In genomic region chr3:44649709-44650108, GRCh38 we compare ENCODE assay signal across 12 cellular contexts. TPM values are rescaled to one million over a fixed set of nuclear protein-coding genes. Genes with fewer than 3 reads are reported as not detected.
A peak's percentile ranks its signal among the peaks of the same experiment; 100 is the strongest.
DNase-seq lines count a peak whose midpoint lies in the region; ATAC-seq and TF ChIP-seq lines count a peak whose summit lies in the region.
"Had no signal": no experiment of that assay in that cellular context is flagged by ENCODE, and none has a peak within 500 bp of the region (broad histone marks: within the 10 kb centered on the region; RNA-seq: fewer than 3 reads in every experiment).

No MANE protein-coding gene starts in this region.

- no peaks in the 10 kb centered on the region for H3K9me2 ChIP-seq in GM23248 (ENCODE audit: insufficient read depth)
- H3K9me2 ChIP-seq in SU-DHL-6 (replicated peaks; ENCODE audit: insufficient read depth, low read length) = no peaks in the 10 kb centered on the region

- H3K79me2 ChIP-seq in GM23248 (ENCODE audit: insufficient read depth) (peaks cover 73% of the 10 kb centered on the region), SU-DHL-6 (ENCODE audit: insufficient read depth, low read length) (peaks cover 13% of the 10 kb centered on the region; the same call in 1 of the 2 replicates), fibroblast of lung (ENCODE audit: control insufficient read depth, insufficient read depth, low read length) (peaks cover 13% of the 10 kb centered on the region)

- intact Hi-C loops in cardiac septum (cut with DNase I) = no loop called here

- H2AFZ ChIP-seq in GM23248 (no peak overlapping the region), SU-DHL-6 (ENCODE audit: low read depth, low read length, severe bottlenecking) (no peak overlapping the region), fibroblast of lung (ENCODE audit: low read length) (no peak overlapping the region), neuron (ENCODE audit: low read depth, low read length) (no peak overlapping the region)

- H3K27me3 ChIP-seq in GM23248 (replicated peaks; ENCODE audit: insufficient read depth) (no peaks in the 10 kb centered on the region), SU-DHL-6 (ENCODE audit: low read length) (no peaks in the 10 kb centered on the region), fibroblast of lung (ENCODE audit: control insufficient read depth, insufficient read depth, low read length) (no peaks in the 10 kb centered on the region), neuron (ENCODE audit: insufficient read depth, low read length) (no peaks in the 10 kb centered on the region)
- H3K27me3 ChIP-seq: right lobe of liver had no signal

- in situ Hi-C loops in GM23248 (cut with MboI) = no loop called here

- H4K20me1 ChIP-seq in GM23248 (ENCODE audit: insufficient read depth) (no peaks in the 10 kb centered on the region), SU-DHL-6 (ENCODE audit: low read depth, low read length) (no peaks in the 10 kb centered on the region), fibroblast of lung (ENCODE audit: control insufficient read depth, extremely low read depth, insufficient read depth, low read length) (no peaks in the 10 kb centered on the region)

- H3K9me3 ChIP-seq in GM23248 (ENCODE audit: low read depth) (no peaks in the 10 kb centered on the region), SU-DHL-6 (ENCODE audit: insufficient read depth, low read length) (no peaks in the 10 kb centered on the region), fibroblast of lung (ENCODE audit: control insufficient read depth, insufficient read depth, low read depth, low read length) (no peaks in the 10 kb centered on the region), neuron (ENCODE audit: low read length) (peaks cover 12% of the 10 kb centered on the region)
- H3K9me3 ChIP-seq: right lobe of liver had no signal

- 91 to 98% methylated on average over 1 of the region's 1 CpG for WGBS in GM23248 (ENCODE audit: low coverage in 1 of 2, low lambda C conversion rate in 2 of 2, missing lambda C conversion rate in 2 of 2), 2 experiments

- H3K9ac ChIP-seq in GM23248 (peak overlapping the region; percentile 97), SU-DHL-6 (ENCODE audit: low read length) (no peak overlapping the region), fibroblast of lung (ENCODE audit: insufficient read depth, low read length) (no peak overlapping the region)

- H3F3A ChIP-seq in GM23248 (ENCODE audit: insufficient read depth) (peaks cover 26% of the 10 kb centered on the region; the same call in 1 of the 2 replicates), SU-DHL-6 (ENCODE audit: insufficient read depth) (peaks cover 12% of the 10 kb centered on the region; the same call in 1 of the 2 replicates)

- TF ChIP-seq CTCF in SU-DHL-6 (IDR thresholded peaks at IDR 0.05; ENCODE audit: insufficient read depth, low read length, poor library complexity, severe bottlenecking) (no peak), fibroblast of lung (conservative IDR thresholded peaks at IDR 0.05 in 1 of 2, IDR thresholded peaks at IDR 0.05 in 1 of 2; ENCODE audit: low read depth in 1 of 2, low read length in 2 of 2) (no peak)

- H3K4me3 ChIP-seq in GM23248 = peak overlapping the region; percentile 95
- H3K4me3 ChIP-seq in SU-DHL-6 (ENCODE audit: insufficient read depth, low read length, poor library complexity, severe bottlenecking) = no peak overlapping the region
- H3K4me3 ChIP-seq in fibroblast of lung (replicated peaks in 1 of 4; ENCODE audit: control extremely low read depth in 1 of 4, insufficient read depth in 1 of 4, low read depth in 3 of 4, low read length in 4 of 4) = peak overlapping the region in 3 of 4 experiments; percentile 82 to 99 (median 93)
- peak overlapping the region; percentile 87 for H3K4me3 ChIP-seq in neuron (ENCODE audit: low read length)

- H3K36me3 ChIP-seq in GM23248 (ENCODE audit: low read depth) = peaks cover 29% of the 10 kb centered on the region
- H3K36me3 ChIP-seq in SU-DHL-6 (ENCODE audit: low read length) = peaks cover 11% of the 10 kb centered on the region; the same call in 1 of the 2 replicates
- peaks cover 12% of the 10 kb centered on the region for H3K36me3 ChIP-seq in fibroblast of lung (ENCODE audit: control insufficient read depth, insufficient read depth, low read length)
- H3K36me3 ChIP-seq in neuron (ENCODE audit: insufficient read depth, low read length) = peaks cover 43% of the 10 kb centered on the region

- DNase-seq in GM23248 (no peak), fibroblast of lung (ENCODE audit: low read depth in 2 of 2) (no peak), T1000 (lab: John Stamatoyannopoulos, UW) (no peak), HUDEP-2 (lab: John Stamatoyannopoulos, UW; ENCODE audit: unreplicated experiment in 76 of 76) (no peak), cardiac septum (ENCODE audit: low spot score) (no peak)
- DNase-seq: activated T-cell treated with anti-CD3 and anti-CD28 coated beads, Interleukin-2, amount 50 U/mL, for 48 hours; hypothalamus; NCI-H2081 treated with DMSO at 0.1 percent for 48 hours; right lobe of liver had no signal

- H3K27ac ChIP-seq in GM23248 = no peak overlapping the region
- no peak overlapping the region for H3K27ac ChIP-seq in SU-DHL-6 (ENCODE audit: low read depth, low read length)
- H3K27ac ChIP-seq in fibroblast of lung (ENCODE audit: insufficient read depth, low read length) = no peak overlapping the region

- H3K4me1 ChIP-seq in GM23248 (ENCODE audit: insufficient read depth) = no peaks in the 10 kb centered on the region; the same call in 1 of the 2 replicates
- H3K4me1 ChIP-seq in fibroblast of lung (ENCODE audit: control insufficient read depth, extremely low read depth, insufficient read depth, low read length) = no peaks in the 10 kb centered on the region
- H3K4me1 ChIP-seq in neuron (ENCODE audit: insufficient read depth, low read length) = peaks cover 6% of the 10 kb centered on the region

- no peak for ATAC-seq in HG03354 (IDR thresholded peaks at IDR 0.05; ENCODE audit: poor library complexity, severe bottlenecking, unreplicated experiment)

- H3K4me2 ChIP-seq in GM23248 (ENCODE audit: unreplicated experiment) (peak overlapping the region; percentile 87), SU-DHL-6 (ENCODE audit: low read depth, low read length, poor library complexity, severe bottlenecking) (peak overlapping the region; percentile 81), fibroblast of lung (ENCODE audit: extremely low read depth, insufficient read depth, low read length) (peak overlapping the region; percentile 89)

RNA-seq across cellular contexts. Expression of gene ZNF35, which starts 1.2 kb away (rescaled TPM):
- total RNA-seq in GM23248 (2014; rRNA removed; shearing (Covaris generic)) = 7.3 and 21.8 TPM in 2 replicates
- polyA plus RNA-seq in GM23248 (2016; fragmentation: Nextera tagmentation; extraction: Ambion mirVana) = 4.3 and 5.1 TPM in 2 replicates
- 9.8 and 11.2 TPM in 2 replicates for total RNA-seq in fibroblast of lung
- 6.9 and 8.0 TPM in 2 replicates for polyA plus RNA-seq in fibroblast of lung
- polyA plus RNA-seq in fibroblast of lung (2012) = 4.8 and 5.7 TPM in 2 replicates
- polyA minus RNA-seq in fibroblast of lung (ENCODE audit: low replicate concordance) = 0.16 and 1.3 TPM in 2 replicates
- 6.6 TPM for total RNA-seq in cardiac septum

RNA-seq across cellular contexts. Expression of gene ZNF197, which starts 24.9 kb away (rescaled TPM):
- total RNA-seq in GM23248 (2014; rRNA removed; shearing (Covaris generic)) = 10.1 and 10.6 TPM in 2 replicates
- polyA plus RNA-seq in GM23248 (2016; fragmentation: Nextera tagmentation; extraction: Ambion mirVana) = 6.9 and 7.4 TPM in 2 replicates
- 20.3 and 20.8 TPM in 2 replicates for total RNA-seq in fibroblast of lung
- 8.1 and 9.3 TPM in 2 replicates for polyA plus RNA-seq in fibroblast of lung
- polyA plus RNA-seq in fibroblast of lung (2012) = 9.6 and 10.2 TPM in 2 replicates
- 9.3 and 15.3 TPM in 2 replicates for polyA minus RNA-seq in fibroblast of lung (ENCODE audit: low replicate concordance)
- 13.6 TPM for total RNA-seq in cardiac septum
